8 cellular contexts compared by ENCODE assay signal in genomic region chr10:68826764-68827591, GRCh38. TPM values are rescaled to one million over a fixed set of nuclear protein-coding genes. Genes with fewer than 3 reads are reported as not detected.
DNase-seq lines count a peak whose midpoint lies in the region; ATAC-seq and TF ChIP-seq lines count a peak whose summit lies in the region.

TSS of gene STOX1 (plus strand) at chr10:68827531. CDS start at chr10:68827624, 93 bp downstream.

- DNase-seq in D341Med (ENCODE audit: low spot score) (peak; percentile 88), LHCN-M2 (ENCODE audit: low read depth) (peak; percentile 28), T-helper 2 cell (peak; percentile 11 to 85 (median 37)), ascending aorta (ENCODE audit: low spot score in 2 of 2) (no peak), hypothalamus (lab: John Stamatoyannopoulos, UW) (peak in 34 of 51 donors; percentile 2 to 80 (median 36)), skeletal muscle cell (ENCODE audit: low read depth) (peak; percentile 3), OCI-M2 (lab: John Stamatoyannopoulos, UW; ENCODE audit: unreplicated experiment) (no peak)

- peak; percentile 66 for ATAC-seq in GM21515 (IDR thresholded peaks at IDR 0.05; ENCODE audit: unreplicated experiment)

- no peaks in the 10 kb centered on the region for H3K9me3 ChIP-seq in ascending aorta

- H3K27ac ChIP-seq in ascending aorta: no peak within 1 kb of the TSS

- H3K4me1 ChIP-seq in ascending aorta: no peaks in the 10 kb centered on the region

- intact Hi-C loops in ascending aorta (cut with DNase I): no loop called here

- H3K4me3 ChIP-seq in ascending aorta (peak within 1 kb of the TSS; percentile 53 to 67), skeletal muscle cell (ENCODE audit: low read depth, low read length) (peak within 1 kb of the TSS; percentile 62)

- H3K27me3 ChIP-seq in ascending aorta: no peaks in the 10 kb centered on the region

- no peak for TF ChIP-seq CTCF in ascending aorta (IDR thresholded peaks at IDR 0.05)

- no peaks in the 10 kb centered on the region for H3K36me3 ChIP-seq in ascending aorta

RNA-seq across cellular contexts. Expression of gene STOX1, which starts in this region (rescaled TPM):
- total RNA-seq in LHCN-M2 (2014; rRNA removed) (0.57 and 0.58 TPM in 2 replicates), ascending aorta (0.11 TPM)
- 0.07 TPM for polyA plus RNA-seq in LHCN-M2 (2012)

Comparison
In these comparisons a context has a peak if more than half of its experiments do, and no peak if none do; other contexts are left out.
1. Peak in DNase-seq in LHCN-M2; RNA of the gene not detected or under 1 TPM.
2. DNase-seq: peak in D341Med (single experiment), T-helper 2 cell (5 of 5), hypothalamus (34 of 51) and skeletal muscle cell (single experiment); none in ascending aorta (0 of 2) and OCI-M2 (single experiment).